In the genomic region with DNA sequence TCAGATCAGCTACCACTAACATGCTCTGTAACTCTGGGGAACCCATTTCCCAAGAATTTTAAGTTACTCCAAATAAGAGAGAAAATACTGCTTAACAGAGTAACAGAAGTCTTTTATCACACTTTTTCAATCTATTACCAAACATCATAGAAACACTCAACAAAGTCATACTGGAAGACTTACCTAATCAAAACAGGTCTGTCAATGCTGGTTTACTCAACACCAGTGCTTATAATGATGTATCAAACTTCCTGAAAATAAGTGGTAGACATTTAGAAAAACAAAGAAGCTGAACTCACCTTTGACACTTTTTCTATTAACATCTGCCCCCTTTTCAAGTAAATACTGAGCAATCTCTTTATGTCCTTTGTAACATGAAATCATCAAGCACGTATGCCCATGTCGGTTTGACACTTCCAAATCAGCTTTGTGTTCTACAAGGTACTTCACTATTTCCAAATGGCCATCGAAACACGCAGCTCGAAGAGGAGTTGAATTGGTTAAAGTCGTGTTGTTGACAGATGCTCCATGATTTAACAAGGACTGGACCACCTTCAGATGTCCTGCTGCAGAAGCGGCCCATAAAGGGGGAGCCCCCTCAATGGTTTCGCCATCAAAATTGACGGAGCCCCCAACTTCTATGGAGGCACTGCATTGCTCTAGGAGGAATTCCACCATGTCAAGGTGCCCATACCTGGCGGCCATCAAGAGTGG, we compare ENCODE assay signal across 8 cellular contexts. TPM values are rescaled to one million over a fixed set of nuclear protein-coding genes. Genes with fewer than 3 reads are reported as not detected.
DNase-seq lines count a peak whose midpoint lies in the region; ATAC-seq and TF ChIP-seq lines count a peak whose summit lies in the region.

No MANE protein-coding gene starts in this region.

- peaks cover 6% of the 10 kb centered on the region for H3K9me3 Mint-ChIP-seq in activated CD4-positive, alpha-beta memory T cell treated with anti-CD3 and anti-CD28 coated beads, Interleukin-2, amount 10 ng/mL, durations not matched to agents 7 days and 5 days

- TF ChIP-seq CTCF in GM10248 (IDR thresholded peaks at IDR 0.05; ENCODE audit: control extremely low read depth, extremely low read depth, low read depth, missing control alignments) = no peak

- H3K9me3 ChIP-seq in iPS-18c (ENCODE audit: control insufficient read depth, insufficient read depth, low read length) (peaks cover 8% of the 10 kb centered on the region), subcutaneous abdominal adipose tissue (ENCODE audit: control insufficient read depth in 5 of 5, low read length in 5 of 5) (peaks cover 3 to 9% (median 5%) of the 10 kb centered on the region in 5 donors)

- H3K36me3 ChIP-seq in subcutaneous abdominal adipose tissue (ENCODE audit: control insufficient read depth in 5 of 5, insufficient read depth in 5 of 5, low read length in 5 of 5) = peaks cover 0 to 8% (median 0%) of the 10 kb centered on the region in 5 donors

- no peaks in the 10 kb centered on the region for H3K27me3 ChIP-seq in subcutaneous abdominal adipose tissue (ENCODE audit: control insufficient read depth in 5 of 5, insufficient read depth in 4 of 5, low read length in 5 of 5)

- ATAC-seq in HG03025 (IDR thresholded peaks at IDR 0.05; ENCODE audit: low FRiP score, unreplicated experiment) (no peak), GM19452 (IDR thresholded peaks at IDR 0.05; ENCODE audit: unreplicated experiment) (no peak)

- H3K27me3 Mint-ChIP-seq in activated CD4-positive, alpha-beta memory T cell treated with anti-CD3 and anti-CD28 coated beads, Interleukin-2, amount 10 ng/mL, durations not matched to agents 7 days and 5 days = no peaks in the 10 kb centered on the region

- H3K4me3 ChIP-seq in iPS-18c (ENCODE audit: insufficient read depth, low read depth, low read length) (peak overlapping the region; percentile 90), subcutaneous abdominal adipose tissue (ENCODE audit: low read depth in 1 of 5, low read length in 5 of 5) (peak overlapping the region; percentile 70 to 96 (median 91))

- peak overlapping the region; percentile 94 for H3K4me3 Mint-ChIP-seq in activated CD4-positive, alpha-beta memory T cell treated with anti-CD3 and anti-CD28 coated beads, Interleukin-2, amount 10 ng/mL, durations not matched to agents 7 days and 5 days

- H3K9ac ChIP-seq in subcutaneous abdominal adipose tissue (ENCODE audit: low read length in 5 of 5) = peak overlapping the region; percentile 73 to 95 (median 83)

- H3K4me1 Mint-ChIP-seq in activated CD4-positive, alpha-beta memory T cell treated with anti-CD3 and anti-CD28 coated beads, Interleukin-2, amount 10 ng/mL, durations not matched to agents 7 days and 5 days = peaks cover 60% of the 10 kb centered on the region

- H3K4me1 ChIP-seq in subcutaneous abdominal adipose tissue (ENCODE audit: control insufficient read depth in 5 of 5, insufficient read depth in 5 of 5, low read length in 5 of 5) = peaks cover 0 to 59% (median 55%) of the 10 kb centered on the region in 5 donors

- H3K27ac ChIP-seq in subcutaneous abdominal adipose tissue (ENCODE audit: low read depth, low read length) = peak overlapping the region; percentile 98

- H3K36me3 Mint-ChIP-seq in activated CD4-positive, alpha-beta memory T cell treated with anti-CD3 and anti-CD28 coated beads, Interleukin-2, amount 10 ng/mL, durations not matched to agents 7 days and 5 days (ENCODE audit: low read depth) = peaks cover 64% of the 10 kb centered on the region

- peak; percentile 24 for DNase-seq in SIG-M5 treated with dmso at 0.1 percent for 504 hours (lab: John Stamatoyannopoulos, UW; ENCODE audit: unreplicated experiment)
- DNase-seq in SIG-M5 (lab: John Stamatoyannopoulos, UW) = no peak
- no peak for DNase-seq in activated CD4-positive, alpha-beta memory T cell treated with anti-CD3 and anti-CD28 coated beads, Interleukin-2, amount 10 ng/mL, durations not matched to agents 7 days and 5 days
- no peak for DNase-seq in GM10248 (ENCODE audit: extremely low spot score)

- peak overlapping the region; percentile 99 for H3K27ac Mint-ChIP-seq in activated CD4-positive, alpha-beta memory T cell treated with anti-CD3 and anti-CD28 coated beads, Interleukin-2, amount 10 ng/mL, durations not matched to agents 7 days and 5 days

- CTCF ChIA-PET in activated CD4-positive, alpha-beta memory T cell treated with anti-CD3 and anti-CD28 coated beads, Interleukin-2, amount 10 ng/mL, durations not matched to agents 7 days and 5 days (lab: Charles Lee) = interaction anchor here (0.6 to 4.3 kb wide), 6 partner anchors 8 to 271 kb away, joined by 3 to 25 read pairs (median 4); no protein-coding TSS in a partner anchor
- CTCF ChIA-PET in GM10248 (lab: Yijun Ruan, JAX) = interaction anchor here (0.7 to 7.8 kb wide), 11 partner anchors 9 to 234 kb away, joined by 3 to 62 read pairs (median 4); no protein-coding TSS in a partner anchor

- POLR2A ChIA-PET in activated CD4-positive, alpha-beta memory T cell treated with anti-CD3 and anti-CD28 coated beads, Interleukin-2, amount 10 ng/mL, durations not matched to agents 7 days and 5 days (lab: Charles Lee) = interaction anchor here (0.7 to 3.6 kb wide), 19 partner anchors 8 to 301 kb away, joined by 3 to 33 read pairs (median 9); partner anchors contain the start of genes AP3S1, ATG12, CCDC112 and PGGT1B
- POLR2A ChIA-PET in GM10248 (lab: Yijun Ruan, JAX) = interaction anchor here (0.6 to 2.1 kb wide), 4 partner anchors 8 to 61 kb away, joined by 3 to 8 read pairs (median 4); no protein-coding TSS in a partner anchor

RNA-seq across cellular contexts. Expression of gene FEM1C, which starts 1.8 kb away (rescaled TPM):
- 10 to 100 TPM; 16.8 to 17.0 TPM for total RNA-seq in activated CD4-positive, alpha-beta memory T cell treated with anti-CD3 and anti-CD28 coated beads, Interleukin-2, amount 10 ng/mL, durations not matched to agents 7 days and 5 days

RNA-seq across cellular contexts. Expression of gene TICAM2, which starts 59.5 kb away (rescaled TPM):
- total RNA-seq in activated CD4-positive, alpha-beta memory T cell treated with anti-CD3 and anti-CD28 coated beads, Interleukin-2, amount 10 ng/mL, durations not matched to agents 7 days and 5 days = 1 to 10 TPM; 1.8 to 2.5 TPM
